16 cellular contexts compared by ENCODE assay signal in the genomic region with DNA sequence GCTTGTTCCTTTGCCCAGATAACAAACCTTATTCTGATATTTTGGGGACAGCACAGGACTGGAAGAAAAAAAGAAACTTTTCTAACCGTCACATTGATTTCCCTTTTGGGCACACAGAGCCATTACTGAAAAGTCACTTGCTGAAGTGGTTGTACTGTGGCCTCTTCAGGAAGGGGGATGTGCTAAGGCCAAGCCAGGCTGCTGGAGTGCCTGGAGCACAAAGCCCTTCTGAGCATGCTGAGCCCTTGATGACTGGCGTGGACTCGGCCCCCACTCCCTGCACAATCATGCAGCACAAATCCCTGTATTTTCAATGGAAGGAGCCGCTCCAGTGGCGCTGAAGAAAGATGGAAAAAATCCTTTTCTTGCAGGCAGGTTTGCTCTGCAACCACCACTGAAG.
"Had no signal": no experiment of that assay in that cellular context is flagged by ENCODE, and none has a peak within 500 bp of the region (broad histone marks: within the 10 kb centered on the region; RNA-seq: fewer than 3 reads in every experiment).

No MANE protein-coding gene starts in this region.

- H3K36me3 Mint-ChIP-seq: activated naive CD4-positive, alpha-beta T cell treated with anti-CD3 and anti-CD28 coated beads, Interleukin-2, amount 10 ng/mL, durations not matched to agents 7 days and 5 days had no signal

- H3K4me1 Mint-ChIP-seq: activated naive CD4-positive, alpha-beta T cell treated with anti-CD3 and anti-CD28 coated beads, Interleukin-2, amount 10 ng/mL, durations not matched to agents 7 days and 5 days; activated naive CD8-positive, alpha-beta T cell treated with anti-CD3 and anti-CD28 coated beads, Interleukin-2, amount 50 U/mL, for 24 hours had no signal

- H3K4me3 ChIP-seq: left ventricle myocardium inferior had no signal

- H3K36me3 ChIP-seq: left ventricle myocardium inferior, neutrophil had no signal

- H3K27ac ChIP-seq: left ventricle myocardium inferior, neutrophil, parathyroid adenoma had no signal

- H3K79me2 ChIP-seq: parathyroid adenoma had no signal

- H3K4me1 ChIP-seq: left ventricle myocardium inferior, parathyroid adenoma had no signal

- H3K4me3 Mint-ChIP-seq: activated naive CD4-positive, alpha-beta T cell treated with anti-CD3 and anti-CD28 coated beads, Interleukin-2, amount 10 ng/mL, durations not matched to agents 7 days and 5 days; activated naive CD8-positive, alpha-beta T cell treated with anti-CD3 and anti-CD28 coated beads, Interleukin-2, amount 50 U/mL, for 24 hours; T-helper 1 cell treated with Interleukin-12 subunit alpha and Interleukin-12 subunit beta and Interleukin-4 antibody, amounts not matched to agents 30 μg/mL and 1 μg/mL, for 36 hours had no signal

- H3K9me3 Mint-ChIP-seq: activated naive CD4-positive, alpha-beta T cell treated with anti-CD3 and anti-CD28 coated beads, Interleukin-2, amount 10 ng/mL, durations not matched to agents 7 days and 5 days; activated naive CD8-positive, alpha-beta T cell treated with anti-CD3 and anti-CD28 coated beads, Interleukin-2, amount 50 U/mL, for 24 hours; T-helper 1 cell treated with Interleukin-12 subunit alpha and Interleukin-12 subunit beta and Interleukin-4 antibody, amounts not matched to agents 30 μg/mL and 1 μg/mL, for 36 hours had no signal

- ATAC-seq: activated naive CD8-positive, alpha-beta T cell treated with anti-CD3 and anti-CD28 coated beads, Interleukin-2, amount 50 U/mL, for 24 hours had no signal

- H3K27me3 Mint-ChIP-seq: activated naive CD4-positive, alpha-beta T cell treated with anti-CD3 and anti-CD28 coated beads, Interleukin-2, amount 10 ng/mL, durations not matched to agents 7 days and 5 days; activated naive CD8-positive, alpha-beta T cell treated with anti-CD3 and anti-CD28 coated beads, Interleukin-2, amount 50 U/mL, for 24 hours had no signal

- H3K27ac Mint-ChIP-seq: activated naive CD4-positive, alpha-beta T cell treated with anti-CD3 and anti-CD28 coated beads, Interleukin-2, amount 10 ng/mL, durations not matched to agents 7 days and 5 days; activated naive CD8-positive, alpha-beta T cell treated with anti-CD3 and anti-CD28 coated beads, Interleukin-2, amount 50 U/mL, for 24 hours; T-helper 1 cell treated with Interleukin-12 subunit alpha and Interleukin-12 subunit beta and Interleukin-4 antibody, amounts not matched to agents 30 μg/mL and 1 μg/mL, for 36 hours had no signal

- H2AFZ ChIP-seq: parathyroid adenoma had no signal

- DNase-seq: activated CD4-positive, alpha-beta T cell treated with anti-CD3 and anti-CD28 coated beads, Interleukin-2, amount 50 U/mL, for 1 hour; activated CD4-positive, CD25-positive, alpha-beta regulatory T cell treated with anti-CD3 and anti-CD28 coated beads, Interleukin-2, amount 50 U/mL, for 72 hours; activated CD8-positive, alpha-beta memory T cell treated with anti-CD3 and anti-CD28 coated beads for 24 hours; activated CD8-positive, alpha-beta memory T cell treated with anti-CD3 and anti-CD28 coated beads, Interleukin-2, amount 50 U/mL, for 48 hours; activated effector memory CD4-positive, alpha-beta T cell treated with Interleukin-2 at 50 U/mL for 16 hours; activated naive CD4-positive, alpha-beta T cell treated with anti-CD3 and anti-CD28 coated beads, Interleukin-2, amount 10 ng/mL, durations not matched to agents 7 days and 5 days; activated naive CD8-positive, alpha-beta T cell treated with anti-CD3 and anti-CD28 coated beads, Interleukin-2, amount 50 U/mL, for 24 hours; activated T-cell treated with anti-CD3 and anti-CD28 coated beads, Interleukin-2, amount 50 U/mL, for 48 hours; kidney; left ventricle myocardium inferior; mammary epithelial cell; stimulated activated naive CD4-positive, alpha-beta T cell; trophoblast cell had no signal
